In genomic region chr4:48506716-48507115, GRCh38 we compare ENCODE assay signal across 6 cellular contexts. TPM values are rescaled to one million over a fixed set of nuclear protein-coding genes. Genes with fewer than 3 reads are reported as not detected.
"Had no signal": no experiment of that assay in that cellular context is flagged by ENCODE, and none has a peak within 500 bp of the region (broad histone marks: within the 10 kb centered on the region; RNA-seq: fewer than 3 reads in every experiment).

No MANE protein-coding gene starts in this region.

- DNase-seq: H9, HCEC 1CT, KG1 had no signal

- H3K27ac Mint-ChIP-seq: GM23338, H9, IgD-negative memory B cell had no signal

- H3K27me3 Mint-ChIP-seq: IgD-negative memory B cell had no signal

- H3K4me3 Mint-ChIP-seq: GM23338, H9, IgD-negative memory B cell had no signal

- H2AFZ ChIP-seq: GM23338 had no signal

- H3K4me3 ChIP-seq: GM23338 had no signal

- H3K9me3 Mint-ChIP-seq: GM23338, H9, IgD-negative memory B cell had no signal

- H3K4me1 Mint-ChIP-seq: H9, IgD-negative memory B cell had no signal

- H3K4me2 ChIP-seq: GM23338 had no signal

RNA-seq across cellular contexts. Expression of gene ZAR1, which starts 16.7 kb away (rescaled TPM):
- total RNA-seq: HT-29 had no signal
- polyA plus RNA-seq: IgD-negative memory B cell had no signal

RNA-seq across cellular contexts. Expression of gene SLC10A4, which starts 23.6 kb away (rescaled TPM):
- total RNA-seq: HT-29 had no signal
- polyA plus RNA-seq: IgD-negative memory B cell had no signal
